In the genomic region with DNA sequence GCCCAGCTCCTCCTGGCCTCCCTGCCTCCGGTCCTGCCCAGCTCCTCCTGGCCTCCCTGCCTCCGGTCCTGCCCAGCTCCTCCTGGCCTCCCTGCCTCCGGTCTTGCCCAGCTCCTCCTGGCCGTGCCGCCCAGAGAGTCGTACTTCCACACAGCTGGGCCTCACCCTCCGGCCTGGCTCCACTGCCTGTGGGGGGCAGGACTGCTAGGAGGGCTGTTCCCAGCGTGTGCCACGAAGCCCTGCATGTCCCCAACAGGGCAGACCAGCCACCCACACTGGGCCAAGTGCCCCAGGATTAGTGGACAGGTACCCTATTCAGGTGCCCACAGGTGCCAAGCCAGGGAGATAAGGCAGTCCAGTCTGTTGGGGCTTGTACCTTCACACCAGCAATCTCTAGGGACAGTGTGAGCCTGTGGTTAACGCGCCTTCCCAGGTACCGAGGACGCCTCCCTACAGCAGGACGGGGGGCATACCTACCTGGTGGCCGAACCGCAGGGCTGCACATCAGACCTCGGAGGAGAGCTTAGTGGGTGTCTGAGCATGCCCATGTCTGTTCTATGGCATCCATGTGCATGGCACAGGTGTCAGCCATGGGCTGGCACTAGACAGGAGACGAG, we compare ENCODE assay signal across 18 cellular contexts. TPM values are rescaled to one million over a fixed set of nuclear protein-coding genes. Genes with fewer than 3 reads are reported as not detected.
A peak's percentile ranks its signal among the peaks of the same experiment; 100 is the strongest.
DNase-seq lines count a peak whose midpoint lies in the region; ATAC-seq and TF ChIP-seq lines count a peak whose summit lies in the region.
"Had no signal": no experiment of that assay in that cellular context is flagged by ENCODE, and none has a peak within 500 bp of the region (broad histone marks: within the 10 kb centered on the region; RNA-seq: fewer than 3 reads in every experiment).

No MANE protein-coding gene starts in this region.

- H3K36me3 Mint-ChIP-seq in activated T-helper 1 cell treated with anti-CD3 and anti-CD28 coated beads, Interleukin-12 subunit alpha, Interleukin-12 subunit beta, Interleukin-2, Interleukin-4 antibody, amounts not matched to agents 30 ng/mL and 10 ng/mL and 1 ng/mL, durations not matched to agents 14 hours and 24 hours and 36 hours (ENCODE audit: low read depth) = no peaks in the 10 kb centered on the region
- H3K36me3 Mint-ChIP-seq: CD4-positive, CD25-positive, alpha-beta regulatory T cell had no signal

- WGBS in spleen, 5 donors = 81 to 90% (median 87%) methylated on average over 5 to 18 of the region's 18 CpGs

- TF ChIP-seq POLR2A in spleen (IDR thresholded peaks at IDR 0.05) (no peak), uterus (IDR thresholded peaks at IDR 0.05) (no peak)

- peaks cover 6% of the 10 kb centered on the region for H3K27me3 Mint-ChIP-seq in activated T-helper 1 cell treated with anti-CD3 and anti-CD28 coated beads, Interleukin-12 subunit alpha, Interleukin-12 subunit beta, Interleukin-2, Interleukin-4 antibody, amounts not matched to agents 30 ng/mL and 10 ng/mL and 1 ng/mL, durations not matched to agents 14 hours and 24 hours and 36 hours (ENCODE audit: insufficient read depth)

- H3K27me3 ChIP-seq in RWPE2 (ENCODE audit: insufficient read depth, poor library complexity, severe bottlenecking) = no peaks in the 10 kb centered on the region
- no peaks in the 10 kb centered on the region for H3K27me3 ChIP-seq in foreskin keratinocyte
- peaks cover 22% of the 10 kb centered on the region for H3K27me3 ChIP-seq in lower lobe of right lung (ENCODE audit: low read depth)
- peaks cover 0 to 38% (median 25%) of the 10 kb centered on the region in 7 donors for H3K27me3 ChIP-seq in spleen (replicated peaks in 1 of 7)
- no peaks in the 10 kb centered on the region for H3K27me3 ChIP-seq in uterus
- H3K27me3 ChIP-seq: MG63 had no signal

- no peak overlapping the region for H3K4me3 ChIP-seq in RWPE2 (ENCODE audit: severe bottlenecking)
- H3K4me3 ChIP-seq in lower lobe of right lung = no peak overlapping the region
- no peak overlapping the region for H3K4me3 ChIP-seq in spleen
- H3K4me3 ChIP-seq in uterus = no peak overlapping the region
- H3K4me3 ChIP-seq: MG63 had no signal

- no peaks in the 10 kb centered on the region for H3K9me3 Mint-ChIP-seq in activated T-helper 1 cell treated with anti-CD3 and anti-CD28 coated beads, Interleukin-12 subunit alpha, Interleukin-12 subunit beta, Interleukin-2, Interleukin-4 antibody, amounts not matched to agents 30 ng/mL and 10 ng/mL and 1 ng/mL, durations not matched to agents 14 hours and 24 hours and 36 hours
- H3K9me3 Mint-ChIP-seq: CD4-positive, CD25-positive, alpha-beta regulatory T cell; HFFc6 had no signal

- H3K36me3 ChIP-seq in RWPE2 (ENCODE audit: low read depth) (peaks cover 17% of the 10 kb centered on the region), lower lobe of right lung (no peaks in the 10 kb centered on the region), spleen (no peaks in the 10 kb centered on the region), uterus (no peaks in the 10 kb centered on the region)

- H3K9me3 ChIP-seq in RWPE2 (ENCODE audit: severe bottlenecking) (no peaks in the 10 kb centered on the region), lower lobe of right lung (no peaks in the 10 kb centered on the region), spleen (no peaks in the 10 kb centered on the region), uterus (no peaks in the 10 kb centered on the region)
- H3K9me3 ChIP-seq: MG63 had no signal

- no peaks in the 10 kb centered on the region for H3K4me1 Mint-ChIP-seq in activated T-helper 1 cell treated with anti-CD3 and anti-CD28 coated beads, Interleukin-12 subunit alpha, Interleukin-12 subunit beta, Interleukin-2, Interleukin-4 antibody, amounts not matched to agents 30 ng/mL and 10 ng/mL and 1 ng/mL, durations not matched to agents 14 hours and 24 hours and 36 hours (ENCODE audit: low read depth)

- DNase-seq in RWPE2 (ENCODE audit: low spot score) (no peak), foreskin keratinocyte (no peak), lower lobe of right lung (peak; percentile 37), spleen (peak; percentile 69), uterus (no peak)
- no peak for DNase-seq in activated T-helper 1 cell treated with anti-CD3 and anti-CD28 coated beads, Interleukin-12 subunit alpha, Interleukin-12 subunit beta, Interleukin-2, Interleukin-4 antibody, amounts not matched to agents 30 ng/mL and 10 ng/mL and 1 ng/mL, durations not matched to agents 14 hours and 24 hours and 36 hours (ENCODE audit: low spot score)
- DNase-seq: ACHN; CD4-positive, CD25-positive, alpha-beta regulatory T cell; DMS53; HFFc6; MG63; NCI-H1092 treated with DMSO at 0.1 percent for 48 hours; NCI-H1694; NCI-H345; NK-92 treated with Interleukin-12 subunit alpha and Interleukin-12 subunit beta, amount 100 ng/mL, for 24 hours had no signal

- ATAC-seq in RWPE2 (ENCODE audit: low read depth) = peak; percentile 3; the same call in 1 of the 3 replicates
- ATAC-seq in foreskin keratinocyte = no peak
- no peak for ATAC-seq in lower lobe of right lung
- ATAC-seq in GM19324 (IDR thresholded peaks at IDR 0.05; ENCODE audit: low FRiP score, unreplicated experiment) = no peak

- no peak overlapping the region for H3K27ac Mint-ChIP-seq in activated T-helper 1 cell treated with anti-CD3 and anti-CD28 coated beads, Interleukin-12 subunit alpha, Interleukin-12 subunit beta, Interleukin-2, Interleukin-4 antibody, amounts not matched to agents 30 ng/mL and 10 ng/mL and 1 ng/mL, durations not matched to agents 14 hours and 24 hours and 36 hours
- H3K27ac Mint-ChIP-seq: CD4-positive, CD25-positive, alpha-beta regulatory T cell; HFFc6 had no signal

- peak overlapping the region; percentile 39 for H3K27ac ChIP-seq in RWPE2 (ENCODE audit: poor library complexity, severe bottlenecking)
- peak overlapping the region; percentile 47 for H3K27ac ChIP-seq in foreskin keratinocyte
- H3K27ac ChIP-seq in lower lobe of right lung = no peak overlapping the region
- no peak overlapping the region for H3K27ac ChIP-seq in spleen
- H3K27ac ChIP-seq in uterus = no peak overlapping the region
- H3K27ac ChIP-seq: HL-60, KMS-11 had no signal

- intact Hi-C loops in lower lobe of right lung (cut with DNase I) (no loop called here), spleen (cut with DNase I; ENCODE audit: low total_unique reads) (no loop called here), uterus (cut with DNase I; ENCODE audit: low total_unique reads) (no loop called here)
- intact Hi-C loops in activated T-helper 1 cell treated with anti-CD3 and anti-CD28 coated beads, Interleukin-12 subunit alpha, Interleukin-12 subunit beta, Interleukin-2, Interleukin-4 antibody, amounts not matched to agents 30 ng/mL and 10 ng/mL and 1 ng/mL, durations not matched to agents 14 hours and 24 hours and 36 hours (cut with micrococcal nuclease) = no loop called here

- TF ChIP-seq CTCF in RWPE2 (IDR thresholded peaks at IDR 0.05; ENCODE audit: poor library complexity, severe bottlenecking) (no peak), foreskin keratinocyte (conservative IDR thresholded peaks at IDR 0.05) (no peak), lower lobe of right lung (IDR thresholded peaks at IDR 0.05) (no peak), spleen (IDR thresholded peaks at IDR 0.05 in 8 of 11, conservative IDR thresholded peaks at IDR 0.05 in 3 of 11) (no peak), uterus (IDR thresholded peaks at IDR 0.05) (no peak)

- H3K4me1 ChIP-seq in RWPE2 (ENCODE audit: insufficient read depth, poor library complexity, severe bottlenecking) (peaks cover 24% of the 10 kb centered on the region), foreskin keratinocyte (peaks cover 3% of the 10 kb centered on the region), lower lobe of right lung (peaks cover 23% of the 10 kb centered on the region), spleen (peaks cover 0 to 31% (median 22%) of the 10 kb centered on the region in 6 donors), uterus (peaks cover 0 to 16% of the 10 kb centered on the region in 2 donors)

- no peak overlapping the region for H3K4me3 Mint-ChIP-seq in activated T-helper 1 cell treated with anti-CD3 and anti-CD28 coated beads, Interleukin-12 subunit alpha, Interleukin-12 subunit beta, Interleukin-2, Interleukin-4 antibody, amounts not matched to agents 30 ng/mL and 10 ng/mL and 1 ng/mL, durations not matched to agents 14 hours and 24 hours and 36 hours
- H3K4me3 Mint-ChIP-seq: HFFc6 had no signal

RNA-seq across cellular contexts. Expression of a gene that starts 5.3 kb away (rescaled TPM):
- 116 and 121 TPM in 2 replicates for total RNA-seq in foreskin keratinocyte
- polyA plus RNA-seq in foreskin keratinocyte = 109 and 114 TPM in 2 replicates
- 14.7 TPM for total RNA-seq in lower lobe of right lung
- 10 to 100 TPM in 5 of 7 donors, 1 to 10 TPM in 2; 7.9 to 25.0 (median 18.6) TPM for total RNA-seq in spleen
- polyA plus RNA-seq in spleen = 10 to 100 TPM in 1 of 3 donors, 1 to 10 TPM in 2; 4.1 to 12.4 (median 9.1) TPM
- 6.2 and 6.5 TPM in 2 replicates for total RNA-seq in activated T-helper 1 cell treated with anti-CD3 and anti-CD28 coated beads, Interleukin-12 subunit alpha, Interleukin-12 subunit beta, Interleukin-2, Interleukin-4 antibody, amounts not matched to agents 30 ng/mL and 10 ng/mL and 1 ng/mL, durations not matched to agents 14 hours and 24 hours and 36 hours
- total RNA-seq in uterus = 10 to 100 TPM in 3 of 4 donors, under 1 TPM in 1; 0.88 to 62.2 (median 43.4) TPM

Comparison
In these comparisons a context has a peak if more than half of its experiments do, and no peak if none do; other contexts are left out.
1. DNase-seq: peak in lower lobe of right lung (single experiment) and spleen (single experiment); none in RWPE2 (single experiment), foreskin keratinocyte (0 of 2), activated T-helper 1 cell treated with anti-CD3 and anti-CD28 coated beads, Interleukin-12 subunit alpha, Interleukin-12 subunit beta, Interleukin-2, Interleukin-4 antibody, amounts not matched to agents 30 ng/mL and 10 ng/mL and 1 ng/mL, durations not matched to agents 14 hours and 24 hours and 36 hours (single experiment) and uterus (0 of 2).
2. H3K27ac ChIP-seq: peak in RWPE2 (single experiment) and foreskin keratinocyte (single experiment); none in lower lobe of right lung (single experiment), spleen (0 of 8) and uterus (0 of 2).